8 cellular contexts compared by ENCODE assay signal in the genomic region with DNA sequence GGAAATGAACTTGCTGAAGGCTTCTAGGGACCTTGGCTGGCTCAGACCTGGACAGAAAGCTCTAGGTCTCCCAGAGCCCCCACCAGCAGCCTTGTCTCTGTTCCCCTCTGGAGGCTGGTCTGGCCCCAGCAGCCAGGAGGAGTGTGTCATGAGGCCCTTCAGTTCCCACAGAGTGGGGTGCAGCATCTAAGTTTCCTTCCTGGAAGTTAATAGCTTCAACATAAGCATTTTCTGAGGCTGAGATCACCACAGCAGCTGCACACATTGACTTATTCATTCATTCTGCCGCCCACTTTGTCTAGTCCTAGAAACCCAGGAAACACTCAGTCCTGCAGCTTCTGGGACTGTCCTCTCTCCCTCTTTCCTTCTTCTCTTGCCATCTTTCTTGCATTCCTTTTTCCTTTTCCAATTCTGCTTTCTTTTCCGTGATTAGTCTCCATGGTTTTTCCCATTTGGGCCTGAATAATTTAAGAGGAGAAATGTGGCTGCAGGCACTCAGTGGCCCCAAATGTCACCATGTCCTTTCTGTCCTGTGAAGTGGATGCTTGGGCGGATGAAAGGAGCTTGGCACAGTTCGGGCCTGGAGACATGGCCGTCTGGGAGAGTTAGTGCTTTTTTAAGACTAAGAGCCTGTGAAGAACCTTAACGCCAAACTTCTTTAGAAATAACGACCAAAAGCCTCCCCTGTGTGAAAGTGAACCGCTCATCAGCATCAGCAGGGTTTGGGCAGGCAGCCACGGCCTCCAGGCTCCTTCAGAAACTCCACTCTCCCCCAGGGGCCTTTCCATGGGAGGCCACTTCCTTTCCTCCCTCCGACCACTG. TPM values are rescaled to one million over a fixed set of nuclear protein-coding genes. Genes with fewer than 3 reads are reported as not detected.
DNase-seq lines count a peak whose midpoint lies in the region; ATAC-seq, FAIRE-seq and TF ChIP-seq lines count a peak whose summit lies in the region.

No MANE protein-coding gene starts in this region.

- H3K36me3 ChIP-seq in BLaER1 (no peaks in the 10 kb centered on the region), mucosa of descending colon (ENCODE audit: low read depth) (no peaks in the 10 kb centered on the region), kidney (ENCODE audit: control insufficient read depth in 1 of 2, insufficient read depth in 2 of 2, low read length in 2 of 2) (no peaks in the 10 kb centered on the region)

- peak; percentile 97 for FAIRE-seq in HTR-8/SVneo (lab: Jason Lieb, UNC)
- no peak for FAIRE-seq in kidney (lab: Jason Lieb, UNC)

- no peak overlapping the region for H3K4me3 Mint-ChIP-seq in endothelial cell (ENCODE audit: unreplicated experiment)

- H3K27me3 ChIP-seq in BLaER1, result peaks cover 36% of the 10 kb centered on the region

- peaks cover 8% of the 10 kb centered on the region for H3K27me3 Mint-ChIP-seq in endothelial cell (ENCODE audit: unreplicated experiment)

- TF ChIP-seq CTCF in endothelial cell (IDR thresholded peaks at IDR 0.05; ENCODE audit: unreplicated experiment) (no peak), mucosa of descending colon (IDR thresholded peaks at IDR 0.05) (no peak), kidney (IDR thresholded peaks at IDR 0.05; ENCODE audit: borderline replicate concordance, extremely low read depth, insufficient read depth) (no peak)

- H3K36me3 Mint-ChIP-seq in endothelial cell (ENCODE audit: low read depth, unreplicated experiment), result no peaks in the 10 kb centered on the region

- H3K4me1 Mint-ChIP-seq in endothelial cell (ENCODE audit: unreplicated experiment), result peaks cover 22% of the 10 kb centered on the region

- DNase-seq in HTR-8/SVneo (ENCODE audit: insufficient read length, low spot score) (peak; percentile 99), endothelial cell (ENCODE audit: low spot score) (no peak), mucosa of descending colon (no peak), NCI-H1092 (lab: John Stamatoyannopoulos, UW) (no peak), kidney (no peak)

- H3K9me3 ChIP-seq in BLaER1, result no peaks in the 10 kb centered on the region
- H3K9me3 ChIP-seq in mucosa of descending colon, result no peaks in the 10 kb centered on the region
- no peaks in the 10 kb centered on the region for H3K9me3 ChIP-seq in kidney (ENCODE audit: control insufficient read depth in 1 of 2, low read length in 2 of 2)

- H3K9me3 Mint-ChIP-seq in endothelial cell (ENCODE audit: unreplicated experiment), result no peaks in the 10 kb centered on the region

- H4K20me1 ChIP-seq in BLaER1, result no peaks in the 10 kb centered on the region

- peak overlapping the region; percentile 81 for H3K4me2 ChIP-seq in BLaER1

- H3K27ac Mint-ChIP-seq in endothelial cell (ENCODE audit: unreplicated experiment), result peak overlapping the region; percentile 9

- no peak overlapping the region for H3K9ac ChIP-seq in BLaER1
- no peak overlapping the region for H3K9ac ChIP-seq in kidney (ENCODE audit: low read length in 2 of 2)

- H3K27ac ChIP-seq in BLaER1, result peak overlapping the region; percentile 50; the same call in 1 of the 2 replicates
- H3K27ac ChIP-seq in kidney (ENCODE audit: low read depth in 2 of 2, low read length in 2 of 2), result no peak overlapping the region

- intact Hi-C loops in mucosa of descending colon (cut with DNase I, micrococcal nuclease), result no loop called here
- intact Hi-C loops in kidney (cut with DNase I), result no loop called here

- no peak for TF ChIP-seq POLR2A in GM18505 (IDR thresholded peaks at IDR 0.05; ENCODE audit: borderline replicate concordance, extremely low read depth, insufficient read depth, insufficient read length)

- H3K4me3 ChIP-seq in BLaER1 (no peak overlapping the region), mucosa of descending colon (no peak overlapping the region), kidney (ENCODE audit: low read length in 2 of 2) (no peak overlapping the region)

- ATAC-seq in mucosa of descending colon, result peak; percentile 14
- no peak for ATAC-seq in GM19467 (IDR thresholded peaks at IDR 0.05; ENCODE audit: unreplicated experiment)
- no peak for ATAC-seq in GM18505 (IDR thresholded peaks at IDR 0.05; ENCODE audit: unreplicated experiment)

- H3K4me1 ChIP-seq in BLaER1 (peaks cover 75% of the 10 kb centered on the region), mucosa of descending colon (ENCODE audit: low read depth) (peaks cover 8% of the 10 kb centered on the region), kidney (ENCODE audit: control insufficient read depth in 1 of 2, insufficient read depth in 1 of 2, low read depth in 1 of 2, low read length in 2 of 2) (peaks cover 0 to 22% of the 10 kb centered on the region in 2 donors)

RNA-seq across cellular contexts. Expression of gene PCMTD2, which starts 31.0 kb away (rescaled TPM):
- total RNA-seq in endothelial cell (ENCODE audit: unreplicated experiment), result 104 TPM
- 10 to 100 TPM; 31.1 to 47.4 (median 34.9) TPM for total RNA-seq in mucosa of descending colon
- 53.8 TPM for total RNA-seq in kidney
- polyA plus RNA-seq in kidney (ENCODE audit: insufficient read depth, low read depth, low replicate concordance), result 25.0 TPM
